8 cellular contexts compared by ENCODE assay signal in genomic region chr6:118896339-118897136, GRCh38. TPM values are rescaled to one million over a fixed set of nuclear protein-coding genes. Genes with fewer than 3 reads are reported as not detected.
A peak's percentile ranks its signal among the peaks of the same experiment; 100 is the strongest.
DNase-seq lines count a peak whose midpoint lies in the region; ATAC-seq and TF ChIP-seq lines count a peak whose summit lies in the region.

No MANE protein-coding gene starts in this region.

- no peaks in the 10 kb centered on the region for H3K36me3 ChIP-seq in lower lobe of right lung

- H3K9me3 ChIP-seq in lower lobe of right lung = no peaks in the 10 kb centered on the region

- ATAC-seq in HG03039 (IDR thresholded peaks at IDR 0.05; ENCODE audit: unreplicated experiment) = peak; percentile 14
- ATAC-seq in lower lobe of right lung = no peak
- no peak for ATAC-seq in HG03521 (IDR thresholded peaks at IDR 0.05; ENCODE audit: unreplicated experiment)
- no peak for ATAC-seq in omental fat pad (ENCODE audit: low FRiP score)

- H3K27ac ChIP-seq in lower lobe of right lung = no peak overlapping the region

- H3K4me1 ChIP-seq in lower lobe of right lung = peaks cover 71% of the 10 kb centered on the region

- peak; percentile 30 for TF ChIP-seq CTCF in AG09319 (IDR thresholded peaks at IDR 0.05; ENCODE audit: low read depth, low read length)
- peak; percentile 48 for TF ChIP-seq CTCF in GM12864 (IDR thresholded peaks at IDR 0.05; ENCODE audit: low read depth, low read length, missing control alignments)
- TF ChIP-seq CTCF in lower lobe of right lung (IDR thresholded peaks at IDR 0.05) = peak; percentile 42
- TF ChIP-seq CTCF in omental fat pad (IDR thresholded peaks at IDR 0.05) = no peak

- intact Hi-C loops in lower lobe of right lung (cut with DNase I) = no loop called here

- H3K4me3 ChIP-seq in GM12864 (ENCODE audit: low read depth, low read length) (peak overlapping the region; percentile 67), lower lobe of right lung (peak overlapping the region; percentile 95)

- no peaks in the 10 kb centered on the region for H3K27me3 ChIP-seq in lower lobe of right lung (ENCODE audit: low read depth)

- DNase-seq in AG09319 (ENCODE audit: extremely low read depth, low read depth) = no peak
- DNase-seq in GM12864 (ENCODE audit: low read depth) = no peak
- DNase-seq in NCI-H524 treated with DMSO at 0.1 percent for 48 hours (lab: John Stamatoyannopoulos, UW) = peak; percentile 17
- DNase-seq in amniotic epithelial cell (ENCODE audit: low read depth) = peak; percentile 58
- no peak for DNase-seq in lower lobe of right lung
- no peak for DNase-seq in omental fat pad (ENCODE audit: low spot score)

RNA-seq across cellular contexts. Expression of gene ASF1A, which starts 2.6 kb away (rescaled TPM):
- total RNA-seq in lower lobe of right lung (25.9 TPM), omental fat pad (1 to 10 TPM; 4.3 to 9.3 (median 5.7) TPM)

RNA-seq across cellular contexts. Expression of gene MCM9, which starts 38.4 kb away (rescaled TPM):
- total RNA-seq in lower lobe of right lung (23.6 TPM), omental fat pad (10 to 100 TPM; 12.2 to 25.9 (median 14.3) TPM)

Comparison
In these comparisons a context has a peak if more than half of its experiments do, and no peak if none do; other contexts are left out.
1. DNase-seq: peak in NCI-H524 treated with DMSO at 0.1 percent for 48 hours (single experiment) and amniotic epithelial cell (single experiment); none in AG09319 (single experiment), GM12864 (single experiment), lower lobe of right lung (single experiment) and omental fat pad (single experiment).
2. CTCF ChIP-seq: peak in AG09319 (single experiment), GM12864 (single experiment) and lower lobe of right lung (single experiment); none in omental fat pad (0 of 3).